Comparison of ENCODE assay signal across 22 cellular contexts in genomic region chr20:38121741-38122140, GRCh38.
"Had no signal": no experiment of that assay in that cellular context is flagged by ENCODE, and none has a peak within 500 bp of the region (broad histone marks: within the 10 kb centered on the region; RNA-seq: fewer than 3 reads in every experiment).

No MANE protein-coding gene starts in this region.

- H3K4me1 Mint-ChIP-seq: activated B cell treated with CpG ODN at 0.5 μM for 24 hours, immature natural killer cell, natural killer cell had no signal

- DNase-seq: activated B cell treated with CpG ODN at 0.5 μM for 24 hours; activated CD4-positive, alpha-beta T cell treated with anti-CD3 and anti-CD28 coated beads for 48 hours; body of pancreas; effector memory CD4-positive, alpha-beta T cell; foreskin melanocyte; immature natural killer cell; natural killer cell; posterior cingulate gyrus; small intestine; stimulated activated CD4-positive, alpha-beta T cell treated with anti-CD3 and anti-CD28 coated beads, Interleukin-4, amount 100 ng/mL, for 4 hours; stimulated activated CD8-positive, alpha-beta memory T cell treated with anti-CD3 and anti-CD28 coated beads, Interleukin-4, amount 100 ng/mL, for 48 hours; stimulated activated naive CD8-positive, alpha-beta T cell treated with anti-CD3 and anti-CD28 coated beads, Interleukin-15, Interleukin-2, amounts not matched to agents 100 U/mL and 50 U/mL, for 24 hours; SW 1271 had no signal

- H3K9me3 Mint-ChIP-seq: activated B cell treated with CpG ODN at 0.5 μM for 24 hours; activated naive CD4-positive, alpha-beta T cell treated with anti-CD3 and anti-CD28 coated beads, Interleukin-2, amount 50 U/mL, for 72 hours; activated T-helper 17 cell treated with anti-CD3 and anti-CD28 coated beads, Interleukin-2, amount 50 U/mL, for 72 hours; central memory CD8-positive, alpha-beta T cell; dendritic cell treated with granulocyte-macrophage colony-stimulating factor and Interleukin-4, amounts not matched to agents 40 ng/mL and 50 ng/mL, for 4 days; immature natural killer cell; natural killer cell; T-helper 2 cell treated with Interferon-gamma antibody and Interleukin-4, amounts not matched to agents 5 μg/mL and 100 μg/mL, for 36 hours had no signal

- H3K27me3 ChIP-seq: body of pancreas, SJSA1, testis had no signal

- H3K27ac ChIP-seq: body of pancreas, lower lobe of right lung, SJSA1, testis had no signal

- H3K36me3 Mint-ChIP-seq: activated naive CD4-positive, alpha-beta T cell treated with anti-CD3 and anti-CD28 coated beads, Interleukin-2, amount 50 U/mL, for 72 hours; immature natural killer cell; natural killer cell had no signal

- ATAC-seq: activated naive CD4-positive, alpha-beta T cell treated with anti-CD3 and anti-CD28 coated beads, Interleukin-2, amount 50 U/mL, for 72 hours; activated T-helper 17 cell treated with anti-CD3 and anti-CD28 coated beads, Interleukin-2, amount 50 U/mL, for 72 hours; body of pancreas; lower lobe of right lung; stimulated activated naive CD8-positive, alpha-beta T cell treated with anti-CD3 and anti-CD28 coated beads, Interleukin-15, Interleukin-2, amounts not matched to agents 100 U/mL and 50 U/mL, for 24 hours had no signal

- FAIRE-seq: small intestine, urothelium cell line had no signal

- H3K9me3 ChIP-seq: body of pancreas, lower lobe of right lung, SJSA1, testis had no signal

- H3K27ac Mint-ChIP-seq: activated B cell treated with CpG ODN at 0.5 μM for 24 hours; activated naive CD4-positive, alpha-beta T cell treated with anti-CD3 and anti-CD28 coated beads, Interleukin-2, amount 50 U/mL, for 72 hours; activated T-helper 17 cell treated with anti-CD3 and anti-CD28 coated beads, Interleukin-2, amount 50 U/mL, for 72 hours; immature natural killer cell; natural killer cell; T-helper 2 cell treated with Interferon-gamma antibody and Interleukin-4, amounts not matched to agents 5 μg/mL and 100 μg/mL, for 36 hours had no signal

- H3K4me3 Mint-ChIP-seq: activated B cell treated with CpG ODN at 0.5 μM for 24 hours; activated T-helper 17 cell treated with anti-CD3 and anti-CD28 coated beads, Interleukin-2, amount 50 U/mL, for 72 hours; central memory CD8-positive, alpha-beta T cell; dendritic cell treated with granulocyte-macrophage colony-stimulating factor and Interleukin-4, amounts not matched to agents 40 ng/mL and 50 ng/mL, for 4 days; immature natural killer cell; natural killer cell; T-helper 2 cell treated with Interferon-gamma antibody and Interleukin-4, amounts not matched to agents 5 μg/mL and 100 μg/mL, for 36 hours had no signal

- H3K36me3 ChIP-seq: lower lobe of right lung, SJSA1 had no signal

- H3K27me3 Mint-ChIP-seq: activated B cell treated with CpG ODN at 0.5 μM for 24 hours; activated T-helper 17 cell treated with anti-CD3 and anti-CD28 coated beads, Interleukin-2, amount 50 U/mL, for 72 hours; central memory CD8-positive, alpha-beta T cell; dendritic cell treated with granulocyte-macrophage colony-stimulating factor and Interleukin-4, amounts not matched to agents 40 ng/mL and 50 ng/mL, for 4 days had no signal

- H3K4me3 ChIP-seq: body of pancreas, lower lobe of right lung, SJSA1, testis had no signal
